Comparison of ENCODE assay signal across 20 cellular contexts in the genomic region with DNA sequence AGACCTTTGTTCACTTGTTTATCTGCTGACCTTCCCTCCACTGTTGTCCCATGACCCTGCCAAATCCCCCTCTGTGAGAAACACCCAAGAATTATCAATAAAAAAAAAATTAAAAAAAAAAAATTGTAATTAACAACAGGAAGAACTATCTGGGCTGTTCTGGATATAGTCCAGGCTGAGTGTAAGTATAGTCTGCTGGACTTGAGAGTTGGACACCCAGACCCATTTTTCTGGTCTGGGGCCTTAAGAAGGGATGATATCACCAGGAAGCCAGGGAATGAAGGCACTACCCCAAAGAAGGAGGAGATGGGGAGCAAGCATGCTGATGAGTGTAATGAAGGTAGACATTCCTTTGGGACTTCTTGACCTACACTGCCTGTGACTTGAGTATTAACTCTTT.
A peak's percentile ranks its signal among the peaks of the same experiment; 100 is the strongest.
DNase-seq lines count a peak whose midpoint lies in the region; ATAC-seq and TF ChIP-seq lines count a peak whose summit lies in the region.
"Had no signal": no experiment of that assay in that cellular context is flagged by ENCODE, and none has a peak within 500 bp of the region (broad histone marks: within the 10 kb centered on the region; RNA-seq: fewer than 3 reads in every experiment).

No MANE protein-coding gene starts in this region.

- no peak overlapping the region for H3K4me2 ChIP-seq in hepatocyte
- H3K4me2 ChIP-seq: GM23338 had no signal

- intact Hi-C loops in left cardiac atrium (cut with DNase I) (no loop called here), Panc1 (cut with micrococcal nuclease; ENCODE audit: unreplicated experiment) (no loop called here)

- H3K9me2 ChIP-seq in hepatocyte (replicated peaks; ENCODE audit: insufficient read depth) = no peaks in the 10 kb centered on the region

- H2AFZ ChIP-seq in hepatocyte = no peak overlapping the region
- H2AFZ ChIP-seq: GM23338 had no signal

- H3K79me2 ChIP-seq in hepatocyte = no peaks in the 10 kb centered on the region

- H3K27ac Mint-ChIP-seq in type B pancreatic cell = peak overlapping the region; percentile 27
- no peak overlapping the region for H3K27ac Mint-ChIP-seq in activated CD4-positive, alpha-beta T cell treated with anti-CD3 and anti-CD28 coated beads, Interleukin-2, amount 10 ng/mL, durations not matched to agents 7 days and 5 days
- H3K27ac Mint-ChIP-seq: GM23338 had no signal

- peaks cover 35% of the 10 kb centered on the region for H3K4me1 Mint-ChIP-seq in type B pancreatic cell (ENCODE audit: unreplicated experiment)
- H3K4me1 Mint-ChIP-seq in activated CD4-positive, alpha-beta T cell treated with anti-CD3 and anti-CD28 coated beads, Interleukin-2, amount 10 ng/mL, durations not matched to agents 7 days and 5 days = peaks cover 43% of the 10 kb centered on the region

- H3K9me3 Mint-ChIP-seq in type B pancreatic cell = peaks cover 15% of the 10 kb centered on the region
- no peaks in the 10 kb centered on the region for H3K9me3 Mint-ChIP-seq in activated CD4-positive, alpha-beta T cell treated with anti-CD3 and anti-CD28 coated beads, Interleukin-2, amount 10 ng/mL, durations not matched to agents 7 days and 5 days

- in situ Hi-C loops in Panc1 (cut with HindIII; ENCODE audit: low pct_unique_long_range_greater_than_20kb, low sequenced_read_pairs) = no loop called here

- BruUV-seq in Panc1 (replicated peaks; lab: Mats Ljungman, UMichigan) = no TSS peak

- H3K27ac ChIP-seq in right atrium auricular region (no peak overlapping the region), Panc1 (ENCODE audit: low read length) (peak overlapping the region; percentile 41; the same call in 1 of the 2 replicates), hepatocyte (peak overlapping the region; percentile 50)
- H3K27ac ChIP-seq: SJCRH30 had no signal

- no peaks in the 10 kb centered on the region for H3K9me3 ChIP-seq in right atrium auricular region
- H3K9me3 ChIP-seq in Panc1 (ENCODE audit: control insufficient read depth, insufficient read depth, low read depth, low read length) = no peaks in the 10 kb centered on the region
- H3K9me3 ChIP-seq in hepatocyte (ENCODE audit: low read depth) = no peaks in the 10 kb centered on the region
- H3K9me3 ChIP-seq: HAP-1, MG63, Peyer's patch, SJCRH30 had no signal

- H3K36me3 ChIP-seq in right atrium auricular region (no peaks in the 10 kb centered on the region), Panc1 (ENCODE audit: control insufficient read depth, insufficient read depth, low read length) (no peaks in the 10 kb centered on the region), hepatocyte (replicated peaks; ENCODE audit: insufficient read depth, low read depth) (no peaks in the 10 kb centered on the region)
- H3K36me3 ChIP-seq: HAP-1, MG63, Peyer's patch, SJCRH30 had no signal

- H3K27me3 Mint-ChIP-seq in type B pancreatic cell = no peaks in the 10 kb centered on the region
- no peaks in the 10 kb centered on the region for H3K27me3 Mint-ChIP-seq in activated CD4-positive, alpha-beta T cell treated with anti-CD3 and anti-CD28 coated beads, Interleukin-2, amount 10 ng/mL, durations not matched to agents 7 days and 5 days

- POLR2A ChIA-PET in Panc1 (lab: Charles Lee) = no interaction called here
- POLR2A ChIA-PET in activated CD4-positive, alpha-beta T cell treated with anti-CD3 and anti-CD28 coated beads, Interleukin-2, amount 10 ng/mL, durations not matched to agents 7 days and 5 days (lab: Charles Lee) = no interaction called here

- no peaks in the 10 kb centered on the region for H3K27me3 ChIP-seq in right atrium auricular region
- no peaks in the 10 kb centered on the region for H3K27me3 ChIP-seq in Panc1 (ENCODE audit: control insufficient read depth, insufficient read depth, low read length)
- no peaks in the 10 kb centered on the region for H3K27me3 ChIP-seq in hepatocyte
- H3K27me3 ChIP-seq: MG63, Peyer's patch, SJCRH30 had no signal

- H4K20me1 ChIP-seq in hepatocyte (ENCODE audit: insufficient read depth, poor library complexity, severe bottlenecking) = no peaks in the 10 kb centered on the region

- H3K36me3 Mint-ChIP-seq in type B pancreatic cell = peaks cover 17% of the 10 kb centered on the region
- peaks cover 8% of the 10 kb centered on the region for H3K36me3 Mint-ChIP-seq in activated CD4-positive, alpha-beta T cell treated with anti-CD3 and anti-CD28 coated beads, Interleukin-2, amount 10 ng/mL, durations not matched to agents 7 days and 5 days (ENCODE audit: low read depth)

- peaks cover 0 to 48% of the 10 kb centered on the region in 2 donors for H3K4me1 ChIP-seq in right atrium auricular region
- H3K4me1 ChIP-seq in Panc1 (ENCODE audit: control insufficient read depth, insufficient read depth, low read length) = peaks cover 19% of the 10 kb centered on the region
- peaks cover 20% of the 10 kb centered on the region for H3K4me1 ChIP-seq in hepatocyte (ENCODE audit: insufficient read depth)
- H3K4me1 ChIP-seq: HAP-1 had no signal

- H3K4me3 Mint-ChIP-seq in type B pancreatic cell = no peak overlapping the region
- H3K4me3 Mint-ChIP-seq in activated CD4-positive, alpha-beta T cell treated with anti-CD3 and anti-CD28 coated beads, Interleukin-2, amount 10 ng/mL, durations not matched to agents 7 days and 5 days = no peak overlapping the region
- H3K4me3 Mint-ChIP-seq: CD14-positive monocyte, GM23338 had no signal

- H3K4me3 ChIP-seq in right atrium auricular region = no peak overlapping the region
- no peak overlapping the region for H3K4me3 ChIP-seq in Panc1 (ENCODE audit: low read depth in 2 of 2, low read length in 2 of 2)
- H3K4me3 ChIP-seq in hepatocyte = no peak overlapping the region
- H3K4me3 ChIP-seq: GM23338, HAP-1, MG63, Peyer's patch, SJCRH30 had no signal

- DNase-seq in right atrium auricular region (ENCODE audit: low spot score) (peak; percentile 2), left cardiac atrium (no peak), Panc1 (ENCODE audit: low read depth, low spot score) (no peak), hepatocyte (ENCODE audit: low spot score) (no peak), type B pancreatic cell (ENCODE audit: extremely low spot score, unreplicated experiment) (no peak), NCI-H526 treated with DMSO at 0.1 percent for 48 hours (lab: John Stamatoyannopoulos, UW) (no peak), NCI-H510A (lab: John Stamatoyannopoulos, UW) (no peak)
- no peak for DNase-seq in activated CD4-positive, alpha-beta T cell treated with anti-CD3 and anti-CD28 coated beads, Interleukin-2, amount 10 ng/mL, durations not matched to agents 7 days and 5 days
- DNase-seq: AML-193; GDM1; MG63; NCI-H1417; NCI-H187; NCI-H446 treated with DMSO at 0.1 percent for 48 hours; NK-92 treated with Interleukin-12 subunit alpha and Interleukin-12 subunit beta, amount 100 ng/mL, for 24 hours; Peyer's patch; SJCRH30 had no signal

- CTCF ChIA-PET in Panc1 (lab: Charles Lee) = no interaction called here
- CTCF ChIA-PET in activated CD4-positive, alpha-beta T cell treated with anti-CD3 and anti-CD28 coated beads, Interleukin-2, amount 10 ng/mL, durations not matched to agents 7 days and 5 days (lab: Charles Lee) = interaction anchor here (1.0 kb wide), 1 partner anchor 14 kb away, joined by 5 read pairs; no protein-coding TSS in a partner anchor

- no peak for ATAC-seq in left cardiac atrium
- peak; percentile 18; the same call in 1 of the 2 replicates for ATAC-seq in Panc1
- ATAC-seq: GM23338 had no signal

- no peak for TF ChIP-seq CTCF in right atrium auricular region (IDR thresholded peaks at IDR 0.05)
- no peak for TF ChIP-seq CTCF in Panc1 (IDR thresholded peaks at IDR 0.05)
- TF ChIP-seq CTCF in hepatocyte (IDR thresholded peaks at IDR 0.05; ENCODE audit: poor library complexity) = no peak
- no peak for TF ChIP-seq CTCF in type B pancreatic cell (conservative IDR thresholded peaks at IDR 0.05)

Comparison
In these comparisons a context has a peak if more than half of its experiments do, and no peak if none do; other contexts are left out.
1. H3K27ac ChIP-seq: peak in Panc1 (single experiment) and hepatocyte (single experiment); none in right atrium auricular region (0 of 2).